ENCODE assay signal across 34 cellular contexts in the genomic region with DNA sequence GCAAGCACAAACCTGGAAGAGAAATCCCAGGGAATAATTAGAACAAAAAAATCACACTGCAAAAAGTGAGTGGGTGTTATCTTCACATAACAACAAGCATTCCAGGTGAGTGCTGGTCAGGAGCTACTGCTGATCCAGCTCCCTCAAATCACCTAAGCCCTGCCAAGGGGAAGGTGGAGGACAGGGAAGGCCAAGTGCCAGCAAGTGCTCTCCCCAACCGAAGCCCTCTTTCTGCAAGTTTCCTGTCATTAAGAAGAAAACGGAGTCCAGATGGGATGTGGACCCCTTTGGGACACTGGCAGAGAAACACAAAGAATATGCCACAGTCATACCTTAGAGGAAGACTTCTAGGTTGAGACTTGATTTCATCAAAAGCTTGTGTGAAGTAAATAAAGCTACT.
"Had no signal": no experiment of that assay in that cellular context is flagged by ENCODE, and none has a peak within 500 bp of the region (broad histone marks: within the 10 kb centered on the region; RNA-seq: fewer than 3 reads in every experiment).

No MANE protein-coding gene starts in this region.

- DNase-seq: activated CD4-positive, alpha-beta memory T cell treated with anti-CD3 and anti-CD28 coated beads for 36 hours; activated CD4-positive, alpha-beta T cell treated with anti-CD3 and anti-CD28 coated beads for 36 hours; activated CD4-positive, alpha-beta T cell treated with anti-CD3 and anti-CD28 coated beads, Interleukin-2, amount 10 ng/mL, durations not matched to agents 24 days and 14 days; activated CD4-positive, CD25-positive, alpha-beta regulatory T cell; activated CD4-positive, CD25-positive, alpha-beta regulatory T cell treated with anti-CD3 and anti-CD28 coated beads, Interleukin-2, amount 50 U/mL, for 72 hours; activated CD8-positive, alpha-beta memory T cell treated with anti-CD3 and anti-CD28 coated beads, Interleukin-2, amount 10 ng/mL, durations not matched to agents 7 days and 5 days; activated CD8-positive, alpha-beta memory T cell treated with anti-CD3 and anti-CD28 coated beads, Interleukin-2, amount 50 U/mL, for 4 hours; activated CD8-positive, alpha-beta T cell treated with anti-CD3 and anti-CD28 coated beads, Interleukin-2, amount 10 ng/mL, durations not matched to agents 7 days and 5 days; activated effector memory CD4-positive, alpha-beta T cell treated with anti-CD3 and anti-CD28 coated beads, Interleukin-2, amount 50 U/mL, for 16 hours; activated naive CD4-positive, alpha-beta T cell treated with anti-CD3 and anti-CD28 coated beads for 36 hours; activated naive CD8-positive, alpha-beta T cell treated with anti-CD3 and anti-CD28 coated beads for 36 hours; activated naive CD8-positive, alpha-beta T cell treated with anti-CD3 and anti-CD28 coated beads, Interleukin-2, amount 50 U/mL, for 24 hours; activated T-cell treated with anti-CD3 and anti-CD28 coated beads, Interleukin-2, amount 50 U/mL, for 1 hour; activated T-cell treated with anti-CD3 and anti-CD28 coated beads, Interleukin-2, amount 50 U/mL, for 48 hours; adrenal gland; amygdala; aorta; body of pancreas; central memory CD4-positive, alpha-beta T cell; cerebellar nuclear complex; colonic mucosa; dorsolateral prefrontal cortex; effector CD4-positive, alpha-beta T cell; effector memory CD8-positive, alpha-beta T cell; erythroblast; esophagus squamous epithelium; T-helper 1 cell; T-helper 17 cell; T1000 had no signal

- H3K4me3 ChIP-seq: adrenal gland, body of pancreas, colonic mucosa, dorsolateral prefrontal cortex, esophagus squamous epithelium had no signal

- H3K27ac ChIP-seq: adrenal gland, body of pancreas, colonic mucosa, dorsolateral prefrontal cortex, esophagus squamous epithelium had no signal

- H3K36me3 Mint-ChIP-seq: activated CD4-positive, alpha-beta memory T cell treated with anti-CD3 and anti-CD28 coated beads for 36 hours had no signal

- H3K36me3 ChIP-seq: adrenal gland, colonic mucosa, esophagus squamous epithelium had no signal

- H3K27me3 Mint-ChIP-seq: activated CD4-positive, alpha-beta memory T cell treated with anti-CD3 and anti-CD28 coated beads for 36 hours; activated CD4-positive, alpha-beta T cell treated with anti-CD3 and anti-CD28 coated beads for 36 hours; activated CD4-positive, alpha-beta T cell treated with anti-CD3 and anti-CD28 coated beads, Interleukin-2, amount 10 ng/mL, durations not matched to agents 24 days and 14 days; activated CD8-positive, alpha-beta memory T cell treated with anti-CD3 and anti-CD28 coated beads, Interleukin-2, amount 10 ng/mL, durations not matched to agents 7 days and 5 days; activated naive CD4-positive, alpha-beta T cell treated with anti-CD3 and anti-CD28 coated beads, Interleukin-2, amount 50 U/mL, for 24 hours; activated naive CD8-positive, alpha-beta T cell treated with anti-CD3 and anti-CD28 coated beads for 36 hours; activated naive CD8-positive, alpha-beta T cell treated with anti-CD3 and anti-CD28 coated beads, Interleukin-2, amount 50 U/mL, for 24 hours; dendritic cell treated with granulocyte-macrophage colony-stimulating factor and Interleukin-4, amounts not matched to agents 40 ng/mL and 50 ng/mL, for 4 days; effector memory CD8-positive, alpha-beta T cell; T-helper 17 cell had no signal

- H3K4me1 ChIP-seq: adrenal gland, body of pancreas, colonic mucosa, esophagus squamous epithelium had no signal

- H3K4me1 Mint-ChIP-seq: activated CD4-positive, alpha-beta T cell treated with anti-CD3 and anti-CD28 coated beads for 36 hours; activated CD4-positive, alpha-beta T cell treated with anti-CD3 and anti-CD28 coated beads, Interleukin-2, amount 10 ng/mL, durations not matched to agents 24 days and 14 days; activated CD8-positive, alpha-beta memory T cell treated with anti-CD3 and anti-CD28 coated beads, Interleukin-2, amount 10 ng/mL, durations not matched to agents 7 days and 5 days; activated naive CD4-positive, alpha-beta T cell treated with anti-CD3 and anti-CD28 coated beads, Interleukin-2, amount 50 U/mL, for 24 hours; activated naive CD8-positive, alpha-beta T cell treated with anti-CD3 and anti-CD28 coated beads for 36 hours; activated naive CD8-positive, alpha-beta T cell treated with anti-CD3 and anti-CD28 coated beads, Interleukin-2, amount 50 U/mL, for 24 hours; T-helper 17 cell had no signal

- H3K27me3 ChIP-seq: adrenal gland, body of pancreas, colonic mucosa, esophagus squamous epithelium had no signal

- H3K4me3 Mint-ChIP-seq: activated CD4-positive, alpha-beta memory T cell treated with anti-CD3 and anti-CD28 coated beads for 36 hours; activated CD4-positive, alpha-beta T cell treated with anti-CD3 and anti-CD28 coated beads for 36 hours; activated CD4-positive, alpha-beta T cell treated with anti-CD3 and anti-CD28 coated beads, Interleukin-2, amount 10 ng/mL, durations not matched to agents 24 days and 14 days; activated CD8-positive, alpha-beta memory T cell treated with anti-CD3 and anti-CD28 coated beads, Interleukin-2, amount 10 ng/mL, durations not matched to agents 7 days and 5 days; activated CD8-positive, alpha-beta T cell treated with anti-CD3 and anti-CD28 coated beads, Interleukin-2, amount 10 ng/mL, durations not matched to agents 7 days and 5 days; activated naive CD4-positive, alpha-beta T cell treated with anti-CD3 and anti-CD28 coated beads for 36 hours; activated naive CD4-positive, alpha-beta T cell treated with anti-CD3 and anti-CD28 coated beads, Interleukin-2, amount 50 U/mL, for 24 hours; activated naive CD8-positive, alpha-beta T cell treated with anti-CD3 and anti-CD28 coated beads for 36 hours; activated naive CD8-positive, alpha-beta T cell treated with anti-CD3 and anti-CD28 coated beads, Interleukin-2, amount 50 U/mL, for 24 hours; activated T-helper 1 cell treated with anti-CD3 and anti-CD28 coated beads, Interleukin-12 subunit alpha, Interleukin-12 subunit beta, Interleukin-2, Interleukin-4 antibody, amounts not matched to agents 30 ng/mL and 10 ng/mL and 1 ng/mL, durations not matched to agents 14 hours and 24 hours and 36 hours; dendritic cell treated with granulocyte-macrophage colony-stimulating factor and Interleukin-4, amounts not matched to agents 40 ng/mL and 50 ng/mL, for 4 days; effector memory CD8-positive, alpha-beta T cell; T-helper 17 cell; T-helper 2 cell treated with Interferon-gamma antibody and Interleukin-4, amounts not matched to agents 5 μg/mL and 100 μg/mL, for 36 hours had no signal

- H3K9me3 ChIP-seq: adrenal gland, body of pancreas, colonic mucosa had no signal

- H3K27ac Mint-ChIP-seq: activated CD4-positive, alpha-beta memory T cell treated with anti-CD3 and anti-CD28 coated beads for 36 hours; activated CD4-positive, alpha-beta T cell treated with anti-CD3 and anti-CD28 coated beads for 36 hours; activated CD4-positive, alpha-beta T cell treated with anti-CD3 and anti-CD28 coated beads, Interleukin-2, amount 10 ng/mL, durations not matched to agents 24 days and 14 days; activated CD8-positive, alpha-beta memory T cell treated with anti-CD3 and anti-CD28 coated beads, Interleukin-2, amount 10 ng/mL, durations not matched to agents 7 days and 5 days; activated CD8-positive, alpha-beta T cell treated with anti-CD3 and anti-CD28 coated beads, Interleukin-2, amount 10 ng/mL, durations not matched to agents 7 days and 5 days; activated naive CD4-positive, alpha-beta T cell treated with anti-CD3 and anti-CD28 coated beads for 36 hours; activated naive CD4-positive, alpha-beta T cell treated with anti-CD3 and anti-CD28 coated beads, Interleukin-2, amount 50 U/mL, for 24 hours; activated naive CD8-positive, alpha-beta T cell treated with anti-CD3 and anti-CD28 coated beads for 36 hours; activated naive CD8-positive, alpha-beta T cell treated with anti-CD3 and anti-CD28 coated beads, Interleukin-2, amount 50 U/mL, for 24 hours; activated T-helper 1 cell treated with anti-CD3 and anti-CD28 coated beads, Interleukin-12 subunit alpha, Interleukin-12 subunit beta, Interleukin-2, Interleukin-4 antibody, amounts not matched to agents 30 ng/mL and 10 ng/mL and 1 ng/mL, durations not matched to agents 14 hours and 24 hours and 36 hours; activated T-helper 2 cell treated with anti-CD3 and anti-CD28 coated beads, Interferon-gamma antibody, Interleukin-2, Interleukin-4, amounts not matched to agents 10 μg/mL and 5 μg/mL and 100 μg/mL, durations not matched to agents 14 hours and 24 hours and 36 hours; dendritic cell treated with granulocyte-macrophage colony-stimulating factor and Interleukin-4, amounts not matched to agents 40 ng/mL and 50 ng/mL, for 4 days; effector memory CD8-positive, alpha-beta T cell; T-helper 17 cell; T-helper 2 cell treated with Interferon-gamma antibody and Interleukin-4, amounts not matched to agents 5 μg/mL and 100 μg/mL, for 36 hours had no signal
